ENCODE assay signal across 40 cellular contexts in the genomic region with DNA sequence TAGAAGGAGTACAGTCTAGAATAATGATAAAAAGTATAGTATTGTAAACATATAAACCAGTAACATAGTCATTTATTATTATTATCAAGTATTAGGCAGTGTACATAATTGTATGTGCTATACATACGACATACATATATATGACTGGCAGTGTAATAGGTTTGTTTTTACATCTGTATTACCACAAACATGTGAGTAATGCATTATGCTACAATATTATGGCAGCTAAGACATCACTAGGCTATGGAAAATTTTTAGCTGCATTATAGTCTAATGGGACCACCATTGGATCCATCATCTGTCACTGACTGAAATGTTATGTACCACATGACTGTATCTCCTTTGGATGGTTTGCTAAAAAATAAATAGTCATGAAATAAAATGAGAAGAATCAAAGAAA.
"Had no signal": no experiment of that assay in that cellular context is flagged by ENCODE, and none has a peak within 500 bp of the region (broad histone marks: within the 10 kb centered on the region; RNA-seq: fewer than 3 reads in every experiment).

No MANE protein-coding gene starts in this region.

- H3K9me3 ChIP-seq: adrenal gland, ascending aorta, body of pancreas, breast epithelium had no signal

- DNase-seq: activated effector memory CD4-positive, alpha-beta T cell treated with anti-CD3 and anti-CD28 coated beads, Interleukin-2, amount 50 U/mL, for 16 hours; activated effector memory CD4-positive, alpha-beta T cell treated with Interleukin-2 at 50 U/mL for 16 hours; activated gamma-delta T cell; activated gamma-delta T cell treated with Interleukin-2 at 50 U/mL for 16 hours; activated naive CD4-positive, alpha-beta T cell; activated naive CD4-positive, alpha-beta T cell treated with anti-CD3 and anti-CD28 coated beads for 36 hours; activated naive CD4-positive, alpha-beta T cell treated with anti-CD3 and anti-CD28 coated beads, Interleukin-2, amount 10 ng/mL, durations not matched to agents 7 days and 5 days; activated naive CD4-positive, alpha-beta T cell treated with anti-CD3 and anti-CD28 coated beads, Interleukin-2, amount 50 U/mL, for 16 hours; activated naive CD4-positive, alpha-beta T cell treated with Interleukin-2 at 50 U/mL for 16 hours; activated naive CD8-positive, alpha-beta T cell treated with anti-CD3 and anti-CD28 coated beads for 36 hours; activated naive CD8-positive, alpha-beta T cell treated with anti-CD3 and anti-CD28 coated beads, Interleukin-2, amount 10 ng/mL, durations not matched to agents 7 days and 5 days; activated naive CD8-positive, alpha-beta T cell treated with anti-CD3 and anti-CD28 coated beads, Interleukin-2, amount 50 U/mL, for 24 hours; activated T-cell treated with anti-CD3 and anti-CD28 coated beads, Interleukin-2, amount 50 U/mL, for 1 hour; activated T-cell treated with anti-CD3 and anti-CD28 coated beads, Interleukin-2, amount 50 U/mL, for 24 hours; activated T-cell treated with anti-CD3 and anti-CD28 coated beads, Interleukin-2, amount 50 U/mL, for 4 hours; activated T-cell treated with anti-CD3 and anti-CD28 coated beads, Interleukin-2, amount 50 U/mL, for 48 hours; activated T-cell treated with anti-CD3 and anti-CD28 coated beads, Interleukin-2, amount 50 U/mL, for 72 hours; adrenal gland; amniotic stem cell; amygdala; anterior cingulate cortex; aorta; body of pancreas; brain microvascular endothelial cell; caudate nucleus; central memory CD4-positive, alpha-beta T cell; cerebellar nuclear complex had no signal

- H3K36me3 ChIP-seq: adrenal gland, ascending aorta, brain microvascular endothelial cell, breast epithelium, cardiac muscle cell had no signal

- H3K27ac Mint-ChIP-seq: activated naive CD4-positive, alpha-beta T cell treated with anti-CD3 and anti-CD28 coated beads for 36 hours; activated naive CD4-positive, alpha-beta T cell treated with anti-CD3 and anti-CD28 coated beads, Interleukin-2, amount 10 ng/mL, durations not matched to agents 7 days and 5 days; activated naive CD4-positive, alpha-beta T cell treated with anti-CD3 and anti-CD28 coated beads, Interleukin-2, amount 50 U/mL, for 24 hours; activated naive CD4-positive, alpha-beta T cell treated with anti-CD3 and anti-CD28 coated beads, Interleukin-2, amount 50 U/mL, for 72 hours; activated naive CD8-positive, alpha-beta T cell; activated naive CD8-positive, alpha-beta T cell treated with anti-CD3 and anti-CD28 coated beads for 36 hours; activated naive CD8-positive, alpha-beta T cell treated with anti-CD3 and anti-CD28 coated beads, Interleukin-2, amount 10 ng/mL, durations not matched to agents 7 days and 5 days; activated naive CD8-positive, alpha-beta T cell treated with anti-CD3 and anti-CD28 coated beads, Interleukin-2, amount 50 U/mL, for 24 hours; activated T-cell treated with anti-CD3 and anti-CD28 coated beads, Interleukin-2, amount 50 U/mL, for 24 hours; activated T-cell treated with anti-CD3 and anti-CD28 coated beads, Interleukin-2, amount 50 U/mL, for 72 hours; activated T-helper 1 cell treated with anti-CD3 and anti-CD28 coated beads, Interleukin-12 subunit alpha, Interleukin-12 subunit beta, Interleukin-2, Interleukin-4 antibody, amounts not matched to agents 30 ng/mL and 10 ng/mL and 1 ng/mL, durations not matched to agents 14 hours and 24 hours and 36 hours; activated T-helper 17 cell treated with anti-CD3 and anti-CD28 coated beads, Interleukin-2, amount 50 U/mL, for 72 hours; activated T-helper 2 cell treated with anti-CD3 and anti-CD28 coated beads, Interferon-gamma antibody, Interleukin-2, Interleukin-4, amounts not matched to agents 10 μg/mL and 5 μg/mL and 100 μg/mL, durations not matched to agents 14 hours and 24 hours and 36 hours; brain had no signal

- H3K4me3 Mint-ChIP-seq: activated naive CD4-positive, alpha-beta T cell treated with anti-CD3 and anti-CD28 coated beads for 36 hours; activated naive CD4-positive, alpha-beta T cell treated with anti-CD3 and anti-CD28 coated beads, Interleukin-2, amount 10 ng/mL, durations not matched to agents 7 days and 5 days; activated naive CD4-positive, alpha-beta T cell treated with anti-CD3 and anti-CD28 coated beads, Interleukin-2, amount 50 U/mL, for 24 hours; activated naive CD8-positive, alpha-beta T cell; activated naive CD8-positive, alpha-beta T cell treated with anti-CD3 and anti-CD28 coated beads for 36 hours; activated naive CD8-positive, alpha-beta T cell treated with anti-CD3 and anti-CD28 coated beads, Interleukin-2, amount 10 ng/mL, durations not matched to agents 7 days and 5 days; activated naive CD8-positive, alpha-beta T cell treated with anti-CD3 and anti-CD28 coated beads, Interleukin-2, amount 50 U/mL, for 24 hours; activated T-cell treated with anti-CD3 and anti-CD28 coated beads, Interleukin-2, amount 50 U/mL, for 24 hours; activated T-cell treated with anti-CD3 and anti-CD28 coated beads, Interleukin-2, amount 50 U/mL, for 4 hours; activated T-cell treated with anti-CD3 and anti-CD28 coated beads, Interleukin-2, amount 50 U/mL, for 72 hours; activated T-helper 1 cell treated with anti-CD3 and anti-CD28 coated beads, Interleukin-12 subunit alpha, Interleukin-12 subunit beta, Interleukin-2, Interleukin-4 antibody, amounts not matched to agents 30 ng/mL and 10 ng/mL and 1 ng/mL, durations not matched to agents 14 hours and 24 hours and 36 hours; activated T-helper 17 cell treated with anti-CD3 and anti-CD28 coated beads, Interleukin-2, amount 50 U/mL, for 72 hours; brain; central memory CD8-positive, alpha-beta T cell had no signal

- H3K27ac ChIP-seq: adrenal gland, ascending aorta, body of pancreas, brain microvascular endothelial cell, breast epithelium, cardiac muscle cell had no signal

- H3K27me3 ChIP-seq: adrenal gland, ascending aorta, body of pancreas, brain microvascular endothelial cell, breast epithelium had no signal

- H3K4me3 ChIP-seq: adrenal gland, ascending aorta, body of pancreas, breast epithelium, cardiac muscle cell had no signal

- ATAC-seq: activated naive CD4-positive, alpha-beta T cell treated with anti-CD3 and anti-CD28 coated beads, Interleukin-2, amount 50 U/mL, for 72 hours; activated naive CD8-positive, alpha-beta T cell treated with anti-CD3 and anti-CD28 coated beads, Interleukin-2, amount 50 U/mL, for 24 hours; activated T-cell treated with anti-CD3 and anti-CD28 coated beads, Interleukin-2, amount 50 U/mL, for 4 hours; activated T-cell treated with anti-CD3 and anti-CD28 coated beads, Interleukin-2, amount 50 U/mL, for 72 hours; activated T-helper 17 cell treated with anti-CD3 and anti-CD28 coated beads, Interleukin-2, amount 50 U/mL, for 72 hours; body of pancreas had no signal

- H3K27me3 Mint-ChIP-seq: activated naive CD4-positive, alpha-beta T cell treated with anti-CD3 and anti-CD28 coated beads, Interleukin-2, amount 10 ng/mL, durations not matched to agents 7 days and 5 days; activated naive CD4-positive, alpha-beta T cell treated with anti-CD3 and anti-CD28 coated beads, Interleukin-2, amount 50 U/mL, for 24 hours; activated naive CD8-positive, alpha-beta T cell; activated naive CD8-positive, alpha-beta T cell treated with anti-CD3 and anti-CD28 coated beads for 36 hours; activated naive CD8-positive, alpha-beta T cell treated with anti-CD3 and anti-CD28 coated beads, Interleukin-2, amount 10 ng/mL, durations not matched to agents 7 days and 5 days; activated naive CD8-positive, alpha-beta T cell treated with anti-CD3 and anti-CD28 coated beads, Interleukin-2, amount 50 U/mL, for 24 hours; activated T-cell treated with anti-CD3 and anti-CD28 coated beads, Interleukin-2, amount 50 U/mL, for 24 hours; activated T-helper 17 cell treated with anti-CD3 and anti-CD28 coated beads, Interleukin-2, amount 50 U/mL, for 72 hours; brain; central memory CD8-positive, alpha-beta T cell had no signal

- H3K4me1 Mint-ChIP-seq: activated naive CD4-positive, alpha-beta T cell treated with anti-CD3 and anti-CD28 coated beads, Interleukin-2, amount 10 ng/mL, durations not matched to agents 7 days and 5 days; activated naive CD4-positive, alpha-beta T cell treated with anti-CD3 and anti-CD28 coated beads, Interleukin-2, amount 50 U/mL, for 24 hours; activated naive CD8-positive, alpha-beta T cell treated with anti-CD3 and anti-CD28 coated beads for 36 hours; activated naive CD8-positive, alpha-beta T cell treated with anti-CD3 and anti-CD28 coated beads, Interleukin-2, amount 10 ng/mL, durations not matched to agents 7 days and 5 days; activated naive CD8-positive, alpha-beta T cell treated with anti-CD3 and anti-CD28 coated beads, Interleukin-2, amount 50 U/mL, for 24 hours; activated T-helper 17 cell treated with anti-CD3 and anti-CD28 coated beads, Interleukin-2, amount 50 U/mL, for 72 hours; central memory CD8-positive, alpha-beta T cell had no signal

- FAIRE-seq: astrocyte, bronchial epithelial cell had no signal

- H3K9me3 Mint-ChIP-seq: activated naive CD4-positive, alpha-beta T cell treated with anti-CD3 and anti-CD28 coated beads for 36 hours; activated naive CD4-positive, alpha-beta T cell treated with anti-CD3 and anti-CD28 coated beads, Interleukin-2, amount 10 ng/mL, durations not matched to agents 7 days and 5 days; activated naive CD4-positive, alpha-beta T cell treated with anti-CD3 and anti-CD28 coated beads, Interleukin-2, amount 50 U/mL, for 24 hours; activated naive CD8-positive, alpha-beta T cell treated with anti-CD3 and anti-CD28 coated beads for 36 hours; activated naive CD8-positive, alpha-beta T cell treated with anti-CD3 and anti-CD28 coated beads, Interleukin-2, amount 10 ng/mL, durations not matched to agents 7 days and 5 days; activated T-helper 1 cell treated with anti-CD3 and anti-CD28 coated beads, Interleukin-12 subunit alpha, Interleukin-12 subunit beta, Interleukin-2, Interleukin-4 antibody, amounts not matched to agents 30 ng/mL and 10 ng/mL and 1 ng/mL, durations not matched to agents 14 hours and 24 hours and 36 hours; activated T-helper 2 cell treated with anti-CD3 and anti-CD28 coated beads, Interferon-gamma antibody, Interleukin-2, Interleukin-4, amounts not matched to agents 10 μg/mL and 5 μg/mL and 100 μg/mL, durations not matched to agents 14 hours and 24 hours and 36 hours; brain had no signal

- H3K36me3 Mint-ChIP-seq: activated naive CD4-positive, alpha-beta T cell treated with anti-CD3 and anti-CD28 coated beads, Interleukin-2, amount 10 ng/mL, durations not matched to agents 7 days and 5 days; activated naive CD4-positive, alpha-beta T cell treated with anti-CD3 and anti-CD28 coated beads, Interleukin-2, amount 50 U/mL, for 24 hours; activated naive CD4-positive, alpha-beta T cell treated with anti-CD3 and anti-CD28 coated beads, Interleukin-2, amount 50 U/mL, for 72 hours; activated naive CD8-positive, alpha-beta T cell; activated naive CD8-positive, alpha-beta T cell treated with anti-CD3 and anti-CD28 coated beads for 36 hours; activated naive CD8-positive, alpha-beta T cell treated with anti-CD3 and anti-CD28 coated beads, Interleukin-2, amount 10 ng/mL, durations not matched to agents 7 days and 5 days; brain had no signal
